In genomic region chr15:62344806-62345539, GRCh38 we compare ENCODE assay signal across 8 cellular contexts. TPM values are rescaled to one million over a fixed set of nuclear protein-coding genes. Genes with fewer than 3 reads are reported as not detected.
DNase-seq lines count a peak whose midpoint lies in the region; ATAC-seq lines count a peak whose summit lies in the region.

No MANE protein-coding gene starts in this region.

- no peaks in the 10 kb centered on the region for H3K27me3 ChIP-seq in mucosa of rectum (ENCODE audit: control insufficient read depth in 2 of 2, insufficient read depth in 2 of 2, low read length in 2 of 2)

- H3K4me1 Mint-ChIP-seq in stimulated activated naive CD8-positive, alpha-beta T cell treated with anti-CD3 and anti-CD28 coated beads, Interleukin-15, amount 100 ng/mL, for 72 hours = peaks cover 7% of the 10 kb centered on the region

- H3K27me3 Mint-ChIP-seq in stimulated activated naive CD8-positive, alpha-beta T cell treated with anti-CD3 and anti-CD28 coated beads, Interleukin-15, amount 100 ng/mL, for 72 hours = no peaks in the 10 kb centered on the region

- no peaks in the 10 kb centered on the region for H3K36me3 ChIP-seq in mucosa of rectum (ENCODE audit: control insufficient read depth in 2 of 2, insufficient read depth in 2 of 2, low read length in 2 of 2)

- no peak overlapping the region for H3K27ac ChIP-seq in mucosa of rectum (ENCODE audit: low read depth in 2 of 2, low read length in 2 of 2)

- peak overlapping the region in 1 of 2 donors; percentile 53 for H3K9ac ChIP-seq in mucosa of rectum (ENCODE audit: low read depth in 1 of 2, low read length in 2 of 2)

- peak; percentile 56 for DNase-seq in CD1c-positive myeloid dendritic cell (ENCODE audit: extremely low spot score)
- peak; percentile 60 for DNase-seq in H4 (ENCODE audit: low spot score)
- DNase-seq in NCI-H2107 (lab: John Stamatoyannopoulos, UW) = peak; percentile 8
- peak; percentile 4 to 30 for DNase-seq in activated CD4-positive, alpha-beta T cell treated with anti-CD3 and anti-CD28 coated beads, Interleukin-2, amount 50 U/mL, for 24 hours (ENCODE audit: low read depth in 1 of 2, low spot score in 1 of 2)
- peak; percentile 16 for DNase-seq in effector CD8-positive, alpha-beta T cell (lab: John Stamatoyannopoulos, UW)
- peak; percentile 24 to 66 for DNase-seq in stimulated activated naive CD8-positive, alpha-beta T cell treated with anti-CD3 and anti-CD28 coated beads, Interleukin-15, amount 100 ng/mL, for 72 hours
- DNase-seq in NCI-H774 (lab: John Stamatoyannopoulos, UW) = no peak

- H3K4me1 ChIP-seq in mucosa of rectum (ENCODE audit: control insufficient read depth in 2 of 2, insufficient read depth in 2 of 2, low read length in 2 of 2) = peaks cover 17 to 24% of the 10 kb centered on the region in 2 donors

- no peaks in the 10 kb centered on the region for H3K9me3 Mint-ChIP-seq in stimulated activated naive CD8-positive, alpha-beta T cell treated with anti-CD3 and anti-CD28 coated beads, Interleukin-15, amount 100 ng/mL, for 72 hours

- H3K4me3 ChIP-seq in mucosa of rectum (ENCODE audit: low read length in 2 of 2) = peak overlapping the region; percentile 63 to 65

- H3K27ac Mint-ChIP-seq in stimulated activated naive CD8-positive, alpha-beta T cell treated with anti-CD3 and anti-CD28 coated beads, Interleukin-15, amount 100 ng/mL, for 72 hours = peak overlapping the region; percentile 66 to 81

- H3K9me3 ChIP-seq in mucosa of rectum (ENCODE audit: control insufficient read depth in 2 of 2, low read length in 2 of 2) = no peaks in the 10 kb centered on the region

- peak overlapping the region; percentile 75 to 79 for H3K4me3 Mint-ChIP-seq in stimulated activated naive CD8-positive, alpha-beta T cell treated with anti-CD3 and anti-CD28 coated beads, Interleukin-15, amount 100 ng/mL, for 72 hours

- ATAC-seq in stimulated activated naive CD8-positive, alpha-beta T cell treated with anti-CD3 and anti-CD28 coated beads, Interleukin-15, amount 100 ng/mL, for 72 hours = peak; percentile 97

RNA-seq across cellular contexts. Expression of gene TLN2, which starts 45.4 kb away (rescaled TPM):
- total RNA-seq in H4 (2014; rRNA removed; shearing (Covaris generic)) = 2.7 and 4.1 TPM in 2 replicates
